ENCODE assay signal across 1 cellular context in genomic region chr22:46798366-46799057, GRCh38.
TF ChIP-seq lines count a peak whose summit lies in the region.

No MANE protein-coding gene starts in this region.

TF ChIP-seq in HepG2, 621 proteins besides CTCF, POLR2A, EP300 and RAD21 (continued from another document and continues in another):
- no peak for TF ChIP-seq SNAPC4 (CRISPR knock-in tag; IDR thresholded peaks at IDR 0.05)
- no peak for TF ChIP-seq TERF1 (CRISPR knock-in tag; IDR thresholded peaks at IDR 0.05)
- no peak for TF ChIP-seq JDP2 (CRISPR knock-in tag; IDR thresholded peaks at IDR 0.05; ENCODE audit: borderline replicate concordance)
- TF ChIP-seq SP2 (CRISPR knock-in tag; IDR thresholded peaks at IDR 0.05) = no peak
- peak; percentile 69; the same call in 1 of the 2 replicates for TF ChIP-seq HIVEP1 (CRISPR knock-in tag; IDR thresholded peaks at IDR 0.05)
- TF ChIP-seq RFX3 (CRISPR knock-in tag; IDR thresholded peaks at IDR 0.05) = no peak
- TF ChIP-seq DNMT1 (CRISPR knock-in tag; IDR thresholded peaks at IDR 0.05) = peak; percentile 57
- TF ChIP-seq KDM3A (CRISPR knock-in tag; IDR thresholded peaks at IDR 0.05; ENCODE audit: low read depth) = peak; percentile 90
- peak; percentile 46; the same call in 1 of the 2 replicates for TF ChIP-seq PRDM10 (CRISPR knock-in tag; IDR thresholded peaks at IDR 0.05; ENCODE audit: low read depth)
- no peak for TF ChIP-seq NFE2 (CRISPR knock-in tag; IDR thresholded peaks at IDR 0.05)
- no peak for TF ChIP-seq ZBTB1 (CRISPR knock-in tag; IDR thresholded peaks at IDR 0.05; ENCODE audit: borderline replicate concordance)
- TF ChIP-seq RBFOX2 (IDR thresholded peaks at IDR 0.05; ENCODE audit: low read depth, low read length) = no peak
- no peak for TF ChIP-seq REXO4 (CRISPR knock-in tag; IDR thresholded peaks at IDR 0.05; ENCODE audit: borderline replicate concordance)
- TF ChIP-seq SIX4 (CRISPR knock-in tag; IDR thresholded peaks at IDR 0.05) = no peak
- no peak for TF ChIP-seq THAP8 (CRISPR knock-in tag; IDR thresholded peaks at IDR 0.05; ENCODE audit: borderline replicate concordance)
- no peak for TF ChIP-seq ZNF282 (IDR thresholded peaks at IDR 0.05; ENCODE audit: partially characterized antibody)
- TF ChIP-seq BHLHE40 (IDR thresholded peaks at IDR 0.05; ENCODE audit: low read length) = peak; percentile 55
- no peak for TF ChIP-seq ZNF878 (CRISPR knock-in tag; IDR thresholded peaks at IDR 0.05)
- 0 out of 2 replicates have a peak, but pooled peaks have one; percentile 45 for TF ChIP-seq TP53 (CRISPR knock-in tag; conservative IDR thresholded peaks at IDR 0.05)
- TF ChIP-seq MEIS2 (CRISPR knock-in tag; IDR thresholded peaks at IDR 0.05) = 0 out of 2 replicates have a peak, but pooled peaks have one; percentile 9
- TF ChIP-seq SSRP1 (CRISPR knock-in tag; IDR thresholded peaks at IDR 0.05) = 0 out of 2 replicates have a peak, but pooled peaks have one; percentile 33
- TF ChIP-seq SP5 (CRISPR knock-in tag; IDR thresholded peaks at IDR 0.05; ENCODE audit: borderline replicate concordance, low read depth) = 0 out of 2 replicates have a peak, but pooled peaks have one; percentile 9
- no peak for TF ChIP-seq TCF12 (IDR thresholded peaks at IDR 0.05)
- TF ChIP-seq TCF12 (CRISPR knock-in tag; IDR thresholded peaks at IDR 0.05) = no peak
- TF ChIP-seq GMEB1 (CRISPR knock-in tag; IDR thresholded peaks at IDR 0.05; ENCODE audit: borderline replicate concordance) = peak; percentile 57; the same call in 1 of the 2 replicates
- no peak for TF ChIP-seq GTF2F1 (IDR thresholded peaks at IDR 0.05; ENCODE audit: low read length)
- no peak for TF ChIP-seq ZBTB7A (CRISPR knock-in tag; IDR thresholded peaks at IDR 0.05)
- no peak for TF ChIP-seq ZNF333 (CRISPR knock-in tag; IDR thresholded peaks at IDR 0.05; ENCODE audit: borderline replicate concordance)
- TF ChIP-seq KLF16 (CRISPR knock-in tag; IDR thresholded peaks at IDR 0.05) = peak in 1 of 2 experiments; percentile 83; a peak in 2 of 4 replicates
- TF ChIP-seq ZSCAN12 (CRISPR knock-in tag; IDR thresholded peaks at IDR 0.05) = no peak
- no peak for TF ChIP-seq ZNF7 (CRISPR knock-in tag; IDR thresholded peaks at IDR 0.05)
- TF ChIP-seq TBX2 (CRISPR knock-in tag; IDR thresholded peaks at IDR 0.05; ENCODE audit: borderline replicate concordance) = peak; percentile 79
- no peak for TF ChIP-seq XBP1 (CRISPR knock-in tag; IDR thresholded peaks at IDR 0.05)
- TF ChIP-seq ZFP1 (CRISPR knock-in tag; IDR thresholded peaks at IDR 0.05) = 0 out of 2 replicates have a peak, but pooled peaks have one; percentile 82
- no peak for TF ChIP-seq ZNF234 (CRISPR knock-in tag; conservative IDR thresholded peaks at IDR 0.05)
- peak; percentile 83; the same call in 1 of the 2 replicates for TF ChIP-seq MIER3 (CRISPR knock-in tag; IDR thresholded peaks at IDR 0.05; ENCODE audit: borderline replicate concordance)
- TF ChIP-seq SIN3A (IDR thresholded peaks at IDR 0.05; ENCODE audit: borderline replicate concordance, low read depth, low read length) = no peak; the same call in 1 of the 2 replicates
- TF ChIP-seq, protein P1, sequence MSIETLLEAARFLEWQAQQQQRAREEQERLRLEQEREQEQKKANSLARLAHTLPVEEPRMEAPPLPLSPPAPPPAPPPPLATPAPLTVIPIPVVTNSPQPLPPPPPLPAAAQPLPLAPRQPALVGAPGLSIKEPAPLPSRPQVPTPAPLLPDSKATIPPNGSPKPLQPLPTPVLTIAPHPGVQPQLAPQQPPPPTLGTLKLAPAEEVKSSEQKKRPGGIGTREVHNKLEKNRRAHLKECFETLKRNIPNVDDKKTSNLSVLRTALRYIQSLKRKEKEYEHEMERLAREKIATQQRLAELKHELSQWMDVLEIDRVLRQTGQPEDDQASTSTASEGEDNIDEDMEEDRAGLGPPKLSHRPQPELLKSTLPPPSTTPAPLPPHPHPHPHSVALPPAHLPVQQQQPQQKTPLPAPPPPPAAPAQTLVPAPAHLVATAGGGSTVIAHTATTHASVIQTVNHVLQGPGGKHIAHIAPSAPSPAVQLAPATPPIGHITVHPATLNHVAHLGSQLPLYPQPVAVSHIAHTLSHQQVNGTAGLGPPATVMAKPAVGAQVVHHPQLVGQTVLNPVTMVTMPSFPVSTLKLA (IDR thresholded peaks at IDR 0.05) = peak; percentile 21; the same call in 1 of the 2 replicates
- TF ChIP-seq ARHGAP35 (CRISPR knock-in tag; IDR thresholded peaks at IDR 0.05; ENCODE audit: borderline replicate concordance) = no peak
- TF ChIP-seq ZNF770 (CRISPR knock-in tag; IDR thresholded peaks at IDR 0.05) = no peak
- no peak for TF ChIP-seq ZNF10 (CRISPR knock-in tag; IDR thresholded peaks at IDR 0.05; ENCODE audit: borderline replicate concordance, low read depth)
- no peak for TF ChIP-seq ARNT2 (CRISPR knock-in tag; IDR thresholded peaks at IDR 0.05; ENCODE audit: low read depth)
- TF ChIP-seq DZIP1 (CRISPR knock-in tag; IDR thresholded peaks at IDR 0.05) = no peak
- no peak for TF ChIP-seq BATF2 (CRISPR knock-in tag; IDR thresholded peaks at IDR 0.05)
- TF ChIP-seq ZNF547 (CRISPR knock-in tag; IDR thresholded peaks at IDR 0.05) = 0 out of 2 replicates have a peak, but pooled peaks have one; percentile 45
